ENCODE assay signal across 1 cellular context in genomic region chr21:44880405-44880761, GRCh38.
TF ChIP-seq lines count a peak whose summit lies in the region.

No MANE protein-coding gene starts in this region.

TF ChIP-seq in K562, 482 proteins besides CTCF, POLR2A, EP300 and RAD21:
- TF ChIP-seq ILK (tag; IDR thresholded peaks at IDR 0.05; ENCODE audit: borderline replicate concordance, low read depth) (peak; percentile 26; the same call in 1 of the 2 replicates), SMAD4 (CRISPR knock-in tag; conservative IDR thresholded peaks at IDR 0.05) (0 out of 2 replicates have a peak, but pooled peaks have one; percentile 7)
